Comparison of ENCODE assay signal across 20 cellular contexts in the genomic region with DNA sequence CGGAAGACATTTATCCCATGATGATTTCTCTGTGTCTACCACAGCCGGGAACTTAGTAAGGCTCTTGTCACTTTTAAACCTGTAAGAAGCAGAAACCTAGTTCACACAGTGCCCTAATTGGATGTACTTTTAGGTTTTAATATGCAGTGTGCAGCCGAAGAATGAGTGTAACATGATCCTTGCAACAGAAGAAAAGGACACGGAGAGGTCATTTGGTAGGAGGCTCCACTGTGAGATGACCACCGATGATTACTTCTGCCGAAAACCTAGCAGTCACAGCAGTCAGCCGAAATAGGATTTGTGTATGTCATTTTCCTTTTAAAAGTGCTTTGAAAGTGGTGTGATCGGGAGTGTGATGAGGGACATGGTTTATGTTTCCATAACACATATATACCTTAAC. TPM values are rescaled to one million over a fixed set of nuclear protein-coding genes. Genes with fewer than 3 reads are reported as not detected.
"Had no signal": no experiment of that assay in that cellular context is flagged by ENCODE, and none has a peak within 500 bp of the region (broad histone marks: within the 10 kb centered on the region; RNA-seq: fewer than 3 reads in every experiment).

No MANE protein-coding gene starts in this region.

- H3K9me3 Mint-ChIP-seq: naive thymus-derived CD4-positive, alpha-beta T cell; neural crest cell; stimulated activated effector memory CD8-positive, alpha-beta T cell treated with anti-CD3 and anti-CD28 coated beads, Interleukin-12 subunit alpha, Interleukin-12 subunit beta, amount 100 ng/mL, for 72 hours had no signal

- H3K27me3 ChIP-seq: dorsolateral prefrontal cortex, pancreas, right lobe of liver, thyroid gland, uterus had no signal

- H3K4me3 ChIP-seq: dorsolateral prefrontal cortex, heart right ventricle, pancreas, prostate gland, right lobe of liver, suprapubic skin, thyroid gland, upper lobe of left lung, uterus had no signal

- H3K9me3 ChIP-seq: heart right ventricle, pancreas, prostate gland, right lobe of liver, suprapubic skin, thyroid gland, upper lobe of left lung, uterus had no signal

- FAIRE-seq: keratinocyte, pancreas had no signal

- ATAC-seq: heart right ventricle; naive thymus-derived CD4-positive, alpha-beta T cell; pancreas; right lobe of liver; stimulated activated effector memory CD8-positive, alpha-beta T cell treated with anti-CD3 and anti-CD28 coated beads, Interleukin-12 subunit alpha, Interleukin-12 subunit beta, amount 100 ng/mL, for 72 hours; stimulated activated naive CD8-positive, alpha-beta T cell treated with anti-CD3 and anti-CD28 coated beads, Interleukin-15, Interleukin-2, amounts not matched to agents 100 U/mL and 50 U/mL, for 24 hours had no signal

- H3K36me3 Mint-ChIP-seq: naive thymus-derived CD4-positive, alpha-beta T cell; stimulated activated effector memory CD8-positive, alpha-beta T cell treated with anti-CD3 and anti-CD28 coated beads, Interleukin-12 subunit alpha, Interleukin-12 subunit beta, amount 100 ng/mL, for 72 hours had no signal

- H3K36me3 ChIP-seq: heart right ventricle, pancreas, prostate gland, right lobe of liver, suprapubic skin, thyroid gland, upper lobe of left lung, uterus had no signal

- H3K27ac Mint-ChIP-seq: naive thymus-derived CD4-positive, alpha-beta T cell; stimulated activated effector memory CD8-positive, alpha-beta T cell treated with anti-CD3 and anti-CD28 coated beads, Interleukin-12 subunit alpha, Interleukin-12 subunit beta, amount 100 ng/mL, for 72 hours had no signal

- H3K4me1 ChIP-seq: heart right ventricle, prostate gland, uterus had no signal

- DNase-seq: cortex of kidney; dorsolateral prefrontal cortex; effector CD8-positive, alpha-beta T cell; heart right ventricle; mammary epithelial cell; naive thymus-derived CD4-positive, alpha-beta T cell; occipital lobe; pancreas; right lobe of liver; stimulated activated CD4-positive, alpha-beta T cell treated with anti-CD3 and anti-CD28 coated beads, Interleukin-4, amount 100 ng/mL, for 1 hour; stimulated activated CD8-positive, alpha-beta memory T cell treated with anti-CD3 and anti-CD28 coated beads, Interleukin-4, amount 100 ng/mL, for 48 hours; stimulated activated naive CD8-positive, alpha-beta T cell treated with anti-CD3 and anti-CD28 coated beads, Interleukin-15, Interleukin-2, amounts not matched to agents 100 U/mL and 50 U/mL, for 24 hours; thyroid gland; upper lobe of left lung; uterus had no signal

- H3K27ac ChIP-seq: dorsolateral prefrontal cortex, heart right ventricle, pancreas, prostate gland, right lobe of liver, suprapubic skin, thyroid gland, uterus had no signal

- H3K4me3 Mint-ChIP-seq: naive thymus-derived CD4-positive, alpha-beta T cell; neural crest cell; stimulated activated effector memory CD8-positive, alpha-beta T cell treated with anti-CD3 and anti-CD28 coated beads, Interleukin-12 subunit alpha, Interleukin-12 subunit beta, amount 100 ng/mL, for 72 hours had no signal

RNA-seq across cellular contexts. Expression of gene CACNA1D, which starts 6.8 kb away (rescaled TPM):
- polyA plus RNA-seq: naive thymus-derived CD4-positive, alpha-beta T cell had no signal
